In the genomic region with DNA sequence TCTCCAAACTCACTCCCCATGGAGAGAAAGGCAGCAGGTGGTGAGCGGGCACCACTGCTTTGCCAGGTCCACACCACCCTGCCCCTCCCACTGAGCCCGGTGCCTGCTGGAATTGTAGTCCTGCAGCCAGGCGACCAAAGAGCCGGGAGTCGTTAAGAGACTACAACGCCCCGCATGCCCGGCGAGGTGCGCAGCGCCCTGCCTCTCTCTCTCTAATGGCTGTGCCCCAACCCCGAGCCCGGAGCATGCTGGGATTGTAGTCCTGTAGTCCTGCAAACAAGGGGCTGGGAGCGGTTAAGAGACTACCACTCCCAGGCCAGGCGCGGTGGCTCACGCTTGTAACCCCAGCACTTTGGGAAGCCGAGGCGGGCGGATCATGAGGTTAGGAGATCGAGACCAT, we compare ENCODE assay signal across 33 cellular contexts. TPM values are rescaled to one million over a fixed set of nuclear protein-coding genes. Genes with fewer than 3 reads are reported as not detected.
"Had no signal": no experiment of that assay in that cellular context is flagged by ENCODE, and none has a peak within 500 bp of the region (broad histone marks: within the 10 kb centered on the region; RNA-seq: fewer than 3 reads in every experiment).

No MANE protein-coding gene starts in this region.

- H3K27ac Mint-ChIP-seq: activated CD4-positive, alpha-beta T cell treated with anti-CD3 and anti-CD28 coated beads for 36 hours; activated naive CD4-positive, alpha-beta T cell treated with anti-CD3 and anti-CD28 coated beads, Interleukin-2, amount 50 U/mL, for 72 hours; activated T-cell treated with anti-CD3 and anti-CD28 coated beads, Interleukin-2, amount 50 U/mL, for 24 hours; activated T-helper 17 cell treated with anti-CD3 and anti-CD28 coated beads, Interleukin-2, amount 50 U/mL, for 72 hours; effector memory CD8-positive, alpha-beta T cell; naive B cell; WTC11 had no signal

- H3K27me3 Mint-ChIP-seq: activated T-helper 17 cell treated with anti-CD3 and anti-CD28 coated beads, Interleukin-2, amount 50 U/mL, for 72 hours; central memory CD8-positive, alpha-beta T cell; effector memory CD8-positive, alpha-beta T cell had no signal

- DNase-seq: activated CD4-positive, alpha-beta T cell treated with anti-CD3 and anti-CD28 coated beads for 36 hours; activated CD4-positive, alpha-beta T cell treated with anti-CD3 and anti-CD28 coated beads, Interleukin-2, amount 50 U/mL, for 4 hours; activated CD8-positive, alpha-beta memory T cell treated with anti-CD3 and anti-CD28 coated beads for 24 hours; activated CD8-positive, alpha-beta memory T cell treated with anti-CD3 and anti-CD28 coated beads, Interleukin-2, amount 50 U/mL, for 4 hours; activated T-cell treated with anti-CD3 and anti-CD28 coated beads, Interleukin-2, amount 50 U/mL, for 24 hours; brain microvascular endothelial cell; colonic mucosa; dorsolateral prefrontal cortex; effector memory CD8-positive, alpha-beta T cell; foreskin melanocyte; hippocampal formation; islet precursor cell; left colon; naive B cell; stimulated activated CD4-positive, alpha-beta T cell treated with anti-CD3 and anti-CD28 coated beads, Interleukin-4, amount 100 ng/mL, for 24 hours; stimulated activated naive CD4-positive, alpha-beta T cell treated with Interleukin-2 at 50 U/mL for 16 hours; substantia nigra; T-helper 9 cell; tibial artery had no signal

- H3K4me1 ChIP-seq: ascending aorta, colonic mucosa, tibial artery had no signal

- H3K4me3 Mint-ChIP-seq: activated CD4-positive, alpha-beta T cell treated with anti-CD3 and anti-CD28 coated beads for 36 hours; activated T-cell treated with anti-CD3 and anti-CD28 coated beads, Interleukin-2, amount 50 U/mL, for 24 hours; activated T-helper 17 cell treated with anti-CD3 and anti-CD28 coated beads, Interleukin-2, amount 50 U/mL, for 72 hours; central memory CD8-positive, alpha-beta T cell; naive B cell; WTC11 had no signal

- H3K36me3 ChIP-seq: ascending aorta, brain microvascular endothelial cell, colonic mucosa, tibial artery had no signal

- H3K27ac ChIP-seq: ascending aorta, brain microvascular endothelial cell, colonic mucosa, dorsolateral prefrontal cortex, tibial artery had no signal

- ATAC-seq: activated CD4-positive, alpha-beta T cell treated with anti-CD3 and anti-CD28 coated beads for 36 hours; activated naive CD4-positive, alpha-beta T cell treated with anti-CD3 and anti-CD28 coated beads, Interleukin-2, amount 50 U/mL, for 72 hours; activated T-helper 17 cell treated with anti-CD3 and anti-CD28 coated beads, Interleukin-2, amount 50 U/mL, for 72 hours; effector memory CD8-positive, alpha-beta T cell; esophagus mucosa; left colon; WTC11 had no signal

- FAIRE-seq: endothelial cell of umbilical vein, urothelium cell line had no signal

- H3K4me3 ChIP-seq: ascending aorta, colonic mucosa, dorsolateral prefrontal cortex, lung, tibial artery had no signal

- H3K27me3 ChIP-seq: ascending aorta, brain microvascular endothelial cell, colonic mucosa had no signal

- H3K4me1 Mint-ChIP-seq: activated CD4-positive, alpha-beta T cell treated with anti-CD3 and anti-CD28 coated beads for 36 hours; activated T-helper 17 cell treated with anti-CD3 and anti-CD28 coated beads, Interleukin-2, amount 50 U/mL, for 72 hours; central memory CD8-positive, alpha-beta T cell; WTC11 had no signal

RNA-seq across cellular contexts. Expression of a gene that starts 8.1 kb away (rescaled TPM):
- total RNA-seq: ascending aorta, endothelial cell of umbilical vein, WTC11 had no signal
- polyA plus RNA-seq: endothelial cell of umbilical vein, neural cell had no signal

RNA-seq across cellular contexts. Expression of a gene that starts 38.4 kb away (rescaled TPM):
- total RNA-seq: activated CD4-positive, alpha-beta T cell treated with anti-CD3 and anti-CD28 coated beads for 36 hours; activated naive CD4-positive, alpha-beta T cell treated with anti-CD3 and anti-CD28 coated beads, Interleukin-2, amount 50 U/mL, for 72 hours; activated T-helper 17 cell treated with anti-CD3 and anti-CD28 coated beads, Interleukin-2, amount 50 U/mL, for 72 hours; ascending aorta; colonic mucosa; dorsolateral prefrontal cortex; endothelial cell of umbilical vein; esophagus mucosa; left colon; lung; mesenteric fat pad; mucosa of gallbladder; T-helper 1 cell treated with Interleukin-12 subunit alpha and Interleukin-12 subunit beta and Interleukin-4 antibody, amounts not matched to agents 30 ng/mL and 1 ng/mL, for 36 hours; WTC11 had no signal
- polyA plus RNA-seq: adipose tissue, endothelial cell of umbilical vein, lung, neural cell had no signal
